In genomic region chr11:116044520-116044919, GRCh38 we compare ENCODE assay signal across 30 cellular contexts.
"Had no signal": no experiment of that assay in that cellular context is flagged by ENCODE, and none has a peak within 500 bp of the region (broad histone marks: within the 10 kb centered on the region; RNA-seq: fewer than 3 reads in every experiment).

No MANE protein-coding gene starts in this region.

- ATAC-seq: activated CD4-positive, alpha-beta T cell treated with anti-CD3 and anti-CD28 coated beads for 36 hours; activated CD4-positive, CD25-positive, alpha-beta regulatory T cell treated with anti-CD3 and anti-CD28 coated beads, Interleukin-2, amount 50 U/mL, for 24 hours; activated CD8-positive, alpha-beta memory T cell treated with anti-CD3 and anti-CD28 coated beads, Interleukin-2, amount 10 ng/mL, durations not matched to agents 7 days and 5 days; activated CD8-positive, alpha-beta T cell treated with anti-CD3 and anti-CD28 coated beads, Interleukin-2, amount 10 ng/mL, durations not matched to agents 7 days and 5 days; activated naive CD8-positive, alpha-beta T cell treated with anti-CD3 and anti-CD28 coated beads, Interleukin-2, amount 50 U/mL, for 24 hours; body of pancreas; effector memory CD8-positive, alpha-beta T cell; gastroesophageal sphincter had no signal

- H3K4me3 ChIP-seq: adrenal gland, body of pancreas, esophagus squamous epithelium, gastroesophageal sphincter had no signal

- H3K27ac Mint-ChIP-seq: activated B cell treated with CpG ODN at 0.5 μM for 24 hours; activated CD4-positive, alpha-beta memory T cell treated with anti-CD3 and anti-CD28 coated beads for 36 hours; activated CD4-positive, alpha-beta T cell treated with anti-CD3 and anti-CD28 coated beads for 36 hours; activated CD4-positive, alpha-beta T cell treated with anti-CD3 and anti-CD28 coated beads, Interleukin-2, amount 10 ng/mL, durations not matched to agents 24 days and 14 days; activated CD8-positive, alpha-beta memory T cell treated with anti-CD3 and anti-CD28 coated beads, Interleukin-2, amount 10 ng/mL, durations not matched to agents 7 days and 5 days; activated CD8-positive, alpha-beta T cell treated with anti-CD3 and anti-CD28 coated beads, Interleukin-2, amount 10 ng/mL, durations not matched to agents 7 days and 5 days; activated naive CD4-positive, alpha-beta T cell treated with anti-CD3 and anti-CD28 coated beads for 36 hours; activated naive CD4-positive, alpha-beta T cell treated with anti-CD3 and anti-CD28 coated beads, Interleukin-2, amount 50 U/mL, for 24 hours; activated naive CD8-positive, alpha-beta T cell treated with anti-CD3 and anti-CD28 coated beads for 36 hours; activated naive CD8-positive, alpha-beta T cell treated with anti-CD3 and anti-CD28 coated beads, Interleukin-2, amount 50 U/mL, for 24 hours; activated T-helper 1 cell treated with anti-CD3 and anti-CD28 coated beads, Interleukin-12 subunit alpha, Interleukin-12 subunit beta, Interleukin-2, Interleukin-4 antibody, amounts not matched to agents 30 ng/mL and 10 ng/mL and 1 ng/mL, durations not matched to agents 14 hours and 24 hours and 36 hours; activated T-helper 2 cell treated with anti-CD3 and anti-CD28 coated beads, Interferon-gamma antibody, Interleukin-2, Interleukin-4, amounts not matched to agents 10 μg/mL and 5 μg/mL and 100 μg/mL, durations not matched to agents 14 hours and 24 hours and 36 hours; effector memory CD8-positive, alpha-beta T cell had no signal

- H3K9me3 Mint-ChIP-seq: activated CD4-positive, alpha-beta memory T cell treated with anti-CD3 and anti-CD28 coated beads for 36 hours; activated CD4-positive, alpha-beta T cell treated with anti-CD3 and anti-CD28 coated beads, Interleukin-2, amount 10 ng/mL, durations not matched to agents 24 days and 14 days; activated naive CD4-positive, alpha-beta T cell treated with anti-CD3 and anti-CD28 coated beads for 36 hours; activated naive CD4-positive, alpha-beta T cell treated with anti-CD3 and anti-CD28 coated beads, Interleukin-2, amount 50 U/mL, for 24 hours; activated naive CD8-positive, alpha-beta T cell treated with anti-CD3 and anti-CD28 coated beads for 36 hours; activated naive CD8-positive, alpha-beta T cell treated with anti-CD3 and anti-CD28 coated beads, Interleukin-2, amount 50 U/mL, for 24 hours; activated T-helper 1 cell treated with anti-CD3 and anti-CD28 coated beads, Interleukin-12 subunit alpha, Interleukin-12 subunit beta, Interleukin-2, Interleukin-4 antibody, amounts not matched to agents 30 ng/mL and 10 ng/mL and 1 ng/mL, durations not matched to agents 14 hours and 24 hours and 36 hours; activated T-helper 2 cell treated with anti-CD3 and anti-CD28 coated beads, Interferon-gamma antibody, Interleukin-2, Interleukin-4, amounts not matched to agents 10 μg/mL and 5 μg/mL and 100 μg/mL, durations not matched to agents 14 hours and 24 hours and 36 hours; effector memory CD8-positive, alpha-beta T cell had no signal

- H3K27me3 ChIP-seq: adrenal gland, body of pancreas, esophagus squamous epithelium, gastroesophageal sphincter had no signal

- H3K9me3 ChIP-seq: adrenal gland, body of pancreas, esophagus squamous epithelium, gastroesophageal sphincter had no signal

- H3K36me3 Mint-ChIP-seq: activated CD4-positive, alpha-beta memory T cell treated with anti-CD3 and anti-CD28 coated beads for 36 hours; activated CD8-positive, alpha-beta memory T cell treated with anti-CD3 and anti-CD28 coated beads, Interleukin-2, amount 10 ng/mL, durations not matched to agents 7 days and 5 days; activated naive CD4-positive, alpha-beta T cell treated with anti-CD3 and anti-CD28 coated beads, Interleukin-2, amount 50 U/mL, for 24 hours; activated naive CD8-positive, alpha-beta T cell treated with anti-CD3 and anti-CD28 coated beads for 36 hours had no signal

- H3K4me1 ChIP-seq: adrenal gland, body of pancreas, esophagus squamous epithelium, gastroesophageal sphincter had no signal

- DNase-seq: activated B cell treated with CpG ODN at 0.5 μM for 24 hours; activated CD4-positive, alpha-beta memory T cell treated with anti-CD3 and anti-CD28 coated beads for 36 hours; activated CD4-positive, alpha-beta T cell treated with anti-CD3 and anti-CD28 coated beads for 36 hours; activated CD4-positive, alpha-beta T cell treated with anti-CD3 and anti-CD28 coated beads, Interleukin-2, amount 10 ng/mL, durations not matched to agents 24 days and 14 days; activated CD8-positive, alpha-beta memory T cell treated with anti-CD3 and anti-CD28 coated beads, Interleukin-2, amount 10 ng/mL, durations not matched to agents 7 days and 5 days; activated CD8-positive, alpha-beta memory T cell treated with anti-CD3 and anti-CD28 coated beads, Interleukin-2, amount 50 U/mL, for 4 hours; activated CD8-positive, alpha-beta T cell treated with anti-CD3 and anti-CD28 coated beads, Interleukin-2, amount 10 ng/mL, durations not matched to agents 7 days and 5 days; activated effector memory CD4-positive, alpha-beta T cell treated with anti-CD3 and anti-CD28 coated beads, Interleukin-2, amount 50 U/mL, for 16 hours; activated naive CD4-positive, alpha-beta T cell treated with anti-CD3 and anti-CD28 coated beads for 36 hours; activated naive CD8-positive, alpha-beta T cell treated with anti-CD3 and anti-CD28 coated beads for 36 hours; activated naive CD8-positive, alpha-beta T cell treated with anti-CD3 and anti-CD28 coated beads, Interleukin-2, amount 50 U/mL, for 24 hours; activated T-cell treated with anti-CD3 and anti-CD28 coated beads, Interleukin-2, amount 50 U/mL, for 1 hour; activated T-cell treated with anti-CD3 and anti-CD28 coated beads, Interleukin-2, amount 50 U/mL, for 48 hours; adrenal gland; amygdala; aorta; body of pancreas; caudate nucleus; cortex of kidney; dermis blood vessel endothelial cell; effector CD4-positive, alpha-beta T cell; effector memory CD8-positive, alpha-beta T cell; esophagus squamous epithelium; foreskin melanocyte; T-helper 2 cell had no signal

- H3K36me3 ChIP-seq: adrenal gland, esophagus squamous epithelium, gastroesophageal sphincter had no signal

- H3K4me3 Mint-ChIP-seq: activated B cell treated with CpG ODN at 0.5 μM for 24 hours; activated CD4-positive, alpha-beta memory T cell treated with anti-CD3 and anti-CD28 coated beads for 36 hours; activated CD4-positive, alpha-beta T cell treated with anti-CD3 and anti-CD28 coated beads for 36 hours; activated CD4-positive, alpha-beta T cell treated with anti-CD3 and anti-CD28 coated beads, Interleukin-2, amount 10 ng/mL, durations not matched to agents 24 days and 14 days; activated CD8-positive, alpha-beta memory T cell treated with anti-CD3 and anti-CD28 coated beads, Interleukin-2, amount 10 ng/mL, durations not matched to agents 7 days and 5 days; activated CD8-positive, alpha-beta T cell treated with anti-CD3 and anti-CD28 coated beads, Interleukin-2, amount 10 ng/mL, durations not matched to agents 7 days and 5 days; activated naive CD4-positive, alpha-beta T cell treated with anti-CD3 and anti-CD28 coated beads for 36 hours; activated naive CD4-positive, alpha-beta T cell treated with anti-CD3 and anti-CD28 coated beads, Interleukin-2, amount 50 U/mL, for 24 hours; activated naive CD8-positive, alpha-beta T cell treated with anti-CD3 and anti-CD28 coated beads for 36 hours; activated naive CD8-positive, alpha-beta T cell treated with anti-CD3 and anti-CD28 coated beads, Interleukin-2, amount 50 U/mL, for 24 hours; activated T-helper 1 cell treated with anti-CD3 and anti-CD28 coated beads, Interleukin-12 subunit alpha, Interleukin-12 subunit beta, Interleukin-2, Interleukin-4 antibody, amounts not matched to agents 30 ng/mL and 10 ng/mL and 1 ng/mL, durations not matched to agents 14 hours and 24 hours and 36 hours; effector memory CD8-positive, alpha-beta T cell had no signal

- H3K27me3 Mint-ChIP-seq: activated B cell treated with CpG ODN at 0.5 μM for 24 hours; activated CD4-positive, alpha-beta T cell treated with anti-CD3 and anti-CD28 coated beads, Interleukin-2, amount 10 ng/mL, durations not matched to agents 24 days and 14 days; activated CD8-positive, alpha-beta memory T cell treated with anti-CD3 and anti-CD28 coated beads, Interleukin-2, amount 10 ng/mL, durations not matched to agents 7 days and 5 days; activated naive CD4-positive, alpha-beta T cell treated with anti-CD3 and anti-CD28 coated beads, Interleukin-2, amount 50 U/mL, for 24 hours; activated naive CD8-positive, alpha-beta T cell treated with anti-CD3 and anti-CD28 coated beads, Interleukin-2, amount 50 U/mL, for 24 hours had no signal

- H3K4me1 Mint-ChIP-seq: activated B cell treated with CpG ODN at 0.5 μM for 24 hours; activated CD4-positive, alpha-beta T cell treated with anti-CD3 and anti-CD28 coated beads for 36 hours; activated CD4-positive, alpha-beta T cell treated with anti-CD3 and anti-CD28 coated beads, Interleukin-2, amount 10 ng/mL, durations not matched to agents 24 days and 14 days; activated CD8-positive, alpha-beta memory T cell treated with anti-CD3 and anti-CD28 coated beads, Interleukin-2, amount 10 ng/mL, durations not matched to agents 7 days and 5 days; activated naive CD4-positive, alpha-beta T cell treated with anti-CD3 and anti-CD28 coated beads, Interleukin-2, amount 50 U/mL, for 24 hours; activated naive CD8-positive, alpha-beta T cell treated with anti-CD3 and anti-CD28 coated beads for 36 hours; activated naive CD8-positive, alpha-beta T cell treated with anti-CD3 and anti-CD28 coated beads, Interleukin-2, amount 50 U/mL, for 24 hours had no signal

- H3K27ac ChIP-seq: adrenal gland, body of pancreas, esophagus squamous epithelium, gastroesophageal sphincter had no signal
